Comparison of ENCODE assay signal across 1 cellular context in the genomic region with DNA sequence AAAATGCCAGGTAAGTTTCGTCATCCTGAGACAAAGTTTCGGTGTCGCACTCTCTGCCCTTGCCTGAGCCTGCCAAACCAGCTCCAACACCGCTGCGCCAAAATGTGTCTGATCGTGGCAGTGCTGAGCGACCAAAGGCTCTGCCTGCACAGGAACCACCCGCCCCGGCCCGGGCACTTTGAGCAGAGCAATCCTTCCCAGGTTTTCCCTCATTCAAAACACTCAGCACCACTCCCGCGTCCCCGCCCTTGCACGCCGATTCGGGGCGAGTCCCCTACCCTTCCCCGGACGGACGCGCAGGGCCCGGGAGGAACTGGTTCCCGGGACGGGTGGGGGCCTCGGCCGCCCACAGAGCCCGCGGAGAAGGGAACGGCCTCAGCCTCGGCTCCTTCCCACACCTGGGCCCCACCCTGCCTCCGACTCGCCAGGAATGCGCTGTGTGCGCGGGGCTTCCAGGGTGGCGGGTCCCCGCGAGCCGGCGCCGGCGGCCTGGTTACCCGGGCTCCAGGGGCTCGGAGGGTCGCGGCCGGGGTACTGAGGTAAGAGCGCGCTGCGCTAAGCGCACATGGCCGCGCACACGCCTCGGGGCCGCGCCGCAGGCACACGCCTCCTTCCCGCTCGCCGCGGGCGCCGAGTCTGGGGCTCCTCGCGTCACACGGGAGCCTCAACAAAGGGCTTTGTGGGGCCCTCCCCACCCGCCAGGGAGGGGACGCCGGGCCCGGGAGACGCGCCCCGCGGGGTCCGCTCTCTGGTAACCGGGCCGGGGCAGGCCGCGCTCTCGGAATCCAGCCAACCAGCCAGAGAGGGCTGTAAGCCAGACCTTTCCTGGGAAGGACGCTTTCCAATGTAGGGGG.
TF ChIP-seq lines count a peak whose summit lies in the region.

A gene with protein sequence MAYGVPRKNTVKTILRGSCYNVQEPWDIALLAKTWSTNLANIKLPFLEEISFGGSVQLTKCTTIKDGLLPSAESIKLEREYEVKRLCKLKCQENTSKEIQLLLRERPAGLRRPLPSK (minus strand): TSS at position 638 of the 854 bp plus-strand sequence. CDS start 902 bp downstream, outside the sequence.

TF ChIP-seq in HepG2, 621 proteins besides CTCF, POLR2A, EP300 and RAD21 (continued from another document and continues in another):
- TF ChIP-seq, protein P1, sequence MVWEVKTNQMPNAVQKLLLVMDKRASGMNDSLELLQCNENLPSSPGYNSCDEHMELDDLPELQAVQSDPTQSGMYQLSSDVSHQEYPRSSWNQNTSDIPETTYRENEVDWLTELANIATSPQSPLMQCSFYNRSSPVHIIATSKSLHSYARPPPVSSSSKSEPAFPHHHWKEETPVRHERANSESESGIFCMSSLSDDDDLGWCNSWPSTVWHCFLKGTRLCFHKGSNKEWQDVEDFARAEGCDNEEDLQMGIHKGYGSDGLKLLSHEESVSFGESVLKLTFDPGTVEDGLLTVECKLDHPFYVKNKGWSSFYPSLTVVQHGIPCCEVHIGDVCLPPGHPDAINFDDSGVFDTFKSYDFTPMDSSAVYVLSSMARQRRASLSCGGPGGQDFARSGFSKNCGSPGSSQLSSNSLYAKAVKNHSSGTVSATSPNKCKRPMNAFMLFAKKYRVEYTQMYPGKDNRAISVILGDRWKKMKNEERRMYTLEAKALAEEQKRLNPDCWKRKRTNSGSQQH (CRISPR knock-in tag; IDR thresholded peaks at IDR 0.05; ENCODE audit: low read depth): no peak
- TF ChIP-seq ZNF841 (CRISPR knock-in tag; IDR thresholded peaks at IDR 0.05; ENCODE audit: borderline replicate concordance) (no peak), SMC3 (IDR thresholded peaks at IDR 0.05; ENCODE audit: low read length) (no peak), RNF219 (CRISPR knock-in tag; IDR thresholded peaks at IDR 0.05) (no peak), TFDP2 (CRISPR knock-in tag; IDR thresholded peaks at IDR 0.05) (peak; percentile 74; the same call in 1 of the 2 replicates), ZNF792 (CRISPR knock-in tag; IDR thresholded peaks at IDR 0.05) (no peak), KMT2A (CRISPR knock-in tag; IDR thresholded peaks at IDR 0.05) (no peak), SOX13 (IDR thresholded peaks at IDR 0.05) (no peak), SOX13 (CRISPR knock-in tag; conservative IDR thresholded peaks at IDR 0.05 in 1 of 2, IDR thresholded peaks at IDR 0.05 in 1 of 2) (no peak), NCOR1 (IDR thresholded peaks at IDR 0.05; ENCODE audit: borderline replicate concordance, low read length) (no peak), ZNF549 (CRISPR knock-in tag; IDR thresholded peaks at IDR 0.05) (no peak), HOXD1 (CRISPR knock-in tag; IDR thresholded peaks at IDR 0.05) (no peak), THYN1 (CRISPR knock-in tag; IDR thresholded peaks at IDR 0.05; ENCODE audit: borderline replicate concordance, low read depth) (no peak), ZZZ3 (CRISPR knock-in tag; IDR thresholded peaks at IDR 0.05; ENCODE audit: borderline replicate concordance) (no peak), ISX (CRISPR knock-in tag; conservative IDR thresholded peaks at IDR 0.05) (no peak), ELK4 (CRISPR knock-in tag; IDR thresholded peaks at IDR 0.05; ENCODE audit: borderline replicate concordance) (no peak), RFX5 (IDR thresholded peaks at IDR 0.05; ENCODE audit: low read depth, low read length) (no peak), TBX2 (CRISPR knock-in tag; IDR thresholded peaks at IDR 0.05; ENCODE audit: borderline replicate concordance) (peak; percentile 76), ZNF230 (CRISPR knock-in tag; IDR thresholded peaks at IDR 0.05) (no peak), CREBL2 (CRISPR knock-in tag; IDR thresholded peaks at IDR 0.05; ENCODE audit: borderline replicate concordance) (no peak), ZC3H13 (CRISPR knock-in tag; IDR thresholded peaks at IDR 0.05) (peak; percentile 39; the same call in 1 of the 2 replicates), ZNF749 (CRISPR knock-in tag; IDR thresholded peaks at IDR 0.05; ENCODE audit: borderline replicate concordance) (peak; percentile 53; the same call in 1 of the 2 replicates), ZNF660 (CRISPR knock-in tag; IDR thresholded peaks at IDR 0.05; ENCODE audit: borderline replicate concordance, low read depth) (no peak), POLR2AphosphoS2 (IDR thresholded peaks at IDR 0.05; ENCODE audit: low read depth, low read length) (no peak), NR2F6 (IDR thresholded peaks at IDR 0.05) (no peak), NR2F6 (CRISPR knock-in tag; IDR thresholded peaks at IDR 0.05) (no peak), KLF16 (CRISPR knock-in tag; IDR thresholded peaks at IDR 0.05) (0 out of 4 replicates have a peak, but pooled peaks of 1 of the 2 experiments have one; percentile 22), KLF9 (CRISPR knock-in tag; IDR thresholded peaks at IDR 0.05; ENCODE audit: low read depth) (no peak), SAFB2 (CRISPR knock-in tag; IDR thresholded peaks at IDR 0.05; ENCODE audit: borderline replicate concordance, low read depth) (0 out of 2 replicates have a peak, but pooled peaks have one; percentile 51)
- TF ChIP-seq, protein P2, sequence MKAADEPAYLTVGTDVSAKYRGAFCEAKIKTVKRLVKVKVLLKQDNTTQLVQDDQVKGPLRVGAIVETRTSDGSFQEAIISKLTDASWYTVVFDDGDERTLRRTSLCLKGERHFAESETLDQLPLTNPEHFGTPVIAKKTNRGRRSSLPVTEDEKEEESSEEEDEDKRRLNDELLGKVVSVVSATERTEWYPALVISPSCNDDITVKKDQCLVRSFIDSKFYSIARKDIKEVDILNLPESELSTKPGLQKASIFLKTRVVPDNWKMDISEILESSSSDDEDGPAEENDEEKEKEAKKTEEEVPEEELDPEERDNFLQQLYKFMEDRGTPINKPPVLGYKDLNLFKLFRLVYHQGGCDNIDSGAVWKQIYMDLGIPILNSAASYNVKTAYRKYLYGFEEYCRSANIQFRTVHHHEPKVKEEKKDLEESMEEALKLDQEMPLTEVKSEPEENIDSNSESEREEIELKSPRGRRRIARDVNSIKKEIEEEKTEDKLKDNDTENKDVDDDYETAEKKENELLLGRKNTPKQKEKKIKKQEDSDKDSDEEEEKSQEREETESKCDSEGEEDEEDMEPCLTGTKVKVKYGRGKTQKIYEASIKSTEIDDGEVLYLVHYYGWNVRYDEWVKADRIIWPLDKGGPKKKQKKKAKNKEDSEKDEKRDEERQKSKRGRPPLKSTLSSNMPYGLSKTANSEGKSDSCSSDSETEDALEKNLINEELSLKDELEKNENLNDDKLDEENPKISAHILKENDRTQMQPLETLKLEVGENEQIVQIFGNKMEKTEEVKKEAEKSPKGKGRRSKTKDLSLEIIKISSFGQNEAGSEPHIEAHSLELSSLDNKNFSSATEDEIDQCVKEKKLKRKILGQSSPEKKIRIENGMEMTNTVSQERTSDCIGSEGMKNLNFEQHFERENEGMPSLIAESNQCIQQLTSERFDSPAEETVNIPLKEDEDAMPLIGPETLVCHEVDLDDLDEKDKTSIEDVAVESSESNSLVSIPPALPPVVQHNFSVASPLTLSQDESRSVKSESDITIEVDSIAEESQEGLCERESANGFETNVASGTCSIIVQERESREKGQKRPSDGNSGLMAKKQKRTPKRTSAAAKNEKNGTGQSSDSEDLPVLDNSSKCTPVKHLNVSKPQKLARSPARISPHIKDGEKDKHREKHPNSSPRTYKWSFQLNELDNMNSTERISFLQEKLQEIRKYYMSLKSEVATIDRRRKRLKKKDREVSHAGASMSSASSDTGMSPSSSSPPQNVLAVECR (CRISPR knock-in tag; IDR thresholded peaks at IDR 0.05; ENCODE audit: borderline replicate concordance): peak; percentile 62
- TF ChIP-seq, protein P3, sequence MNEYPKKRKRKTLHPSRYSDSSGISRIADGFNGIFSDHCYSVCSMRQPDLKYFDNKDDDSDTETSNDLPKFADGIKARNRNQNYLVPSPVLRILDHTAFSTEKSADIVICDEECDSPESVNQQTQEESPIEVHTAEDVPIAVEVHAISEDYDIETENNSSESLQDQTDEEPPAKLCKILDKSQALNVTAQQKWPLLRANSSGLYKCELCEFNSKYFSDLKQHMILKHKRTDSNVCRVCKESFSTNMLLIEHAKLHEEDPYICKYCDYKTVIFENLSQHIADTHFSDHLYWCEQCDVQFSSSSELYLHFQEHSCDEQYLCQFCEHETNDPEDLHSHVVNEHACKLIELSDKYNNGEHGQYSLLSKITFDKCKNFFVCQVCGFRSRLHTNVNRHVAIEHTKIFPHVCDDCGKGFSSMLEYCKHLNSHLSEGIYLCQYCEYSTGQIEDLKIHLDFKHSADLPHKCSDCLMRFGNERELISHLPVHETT (CRISPR knock-in tag; conservative IDR thresholded peaks at IDR 0.05): no peak
- TF ChIP-seq, protein P4, sequence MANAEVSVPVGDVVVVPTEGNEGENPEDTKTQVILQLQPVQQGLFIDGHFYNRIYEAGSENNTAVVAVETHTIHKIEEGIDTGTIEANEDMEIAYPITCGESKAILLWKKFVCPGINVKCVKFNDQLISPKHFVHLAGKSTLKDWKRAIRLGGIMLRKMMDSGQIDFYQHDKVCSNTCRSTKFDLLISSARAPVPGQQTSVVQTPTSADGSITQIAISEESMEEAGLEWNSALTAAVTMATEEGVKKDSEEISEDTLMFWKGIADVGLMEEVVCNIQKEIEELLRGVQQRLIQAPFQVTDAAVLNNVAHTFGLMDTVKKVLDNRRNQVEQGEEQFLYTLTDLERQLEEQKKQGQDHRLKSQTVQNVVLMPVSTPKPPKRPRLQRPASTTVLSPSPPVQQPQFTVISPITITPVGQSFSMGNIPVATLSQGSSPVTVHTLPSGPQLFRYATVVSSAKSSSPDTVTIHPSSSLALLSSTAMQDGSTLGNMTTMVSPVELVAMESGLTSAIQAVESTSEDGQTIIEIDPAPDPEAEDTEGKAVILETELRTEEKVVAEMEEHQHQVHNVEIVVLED (CRISPR knock-in tag; IDR thresholded peaks at IDR 0.05; ENCODE audit: borderline replicate concordance): 0 out of 2 replicates have a peak, but pooled peaks have one; percentile 12
- TF ChIP-seq, protein P5, sequence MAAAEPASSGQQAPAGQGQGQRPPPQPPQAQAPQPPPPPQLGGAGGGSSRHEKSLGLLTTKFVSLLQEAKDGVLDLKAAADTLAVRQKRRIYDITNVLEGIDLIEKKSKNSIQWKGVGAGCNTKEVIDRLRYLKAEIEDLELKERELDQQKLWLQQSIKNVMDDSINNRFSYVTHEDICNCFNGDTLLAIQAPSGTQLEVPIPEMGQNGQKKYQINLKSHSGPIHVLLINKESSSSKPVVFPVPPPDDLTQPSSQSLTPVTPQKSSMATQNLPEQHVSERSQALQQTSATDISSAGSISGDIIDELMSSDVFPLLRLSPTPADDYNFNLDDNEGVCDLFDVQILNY (CRISPR knock-in tag; conservative IDR thresholded peaks at IDR 0.05): no peak
- TF ChIP-seq, protein P6, sequence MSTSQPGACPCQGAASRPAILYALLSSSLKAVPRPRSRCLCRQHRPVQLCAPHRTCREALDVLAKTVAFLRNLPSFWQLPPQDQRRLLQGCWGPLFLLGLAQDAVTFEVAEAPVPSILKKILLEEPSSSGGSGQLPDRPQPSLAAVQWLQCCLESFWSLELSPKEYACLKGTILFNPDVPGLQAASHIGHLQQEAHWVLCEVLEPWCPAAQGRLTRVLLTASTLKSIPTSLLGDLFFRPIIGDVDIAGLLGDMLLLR (CRISPR knock-in tag; IDR thresholded peaks at IDR 0.05): no peak
- TF ChIP-seq, protein P7, sequence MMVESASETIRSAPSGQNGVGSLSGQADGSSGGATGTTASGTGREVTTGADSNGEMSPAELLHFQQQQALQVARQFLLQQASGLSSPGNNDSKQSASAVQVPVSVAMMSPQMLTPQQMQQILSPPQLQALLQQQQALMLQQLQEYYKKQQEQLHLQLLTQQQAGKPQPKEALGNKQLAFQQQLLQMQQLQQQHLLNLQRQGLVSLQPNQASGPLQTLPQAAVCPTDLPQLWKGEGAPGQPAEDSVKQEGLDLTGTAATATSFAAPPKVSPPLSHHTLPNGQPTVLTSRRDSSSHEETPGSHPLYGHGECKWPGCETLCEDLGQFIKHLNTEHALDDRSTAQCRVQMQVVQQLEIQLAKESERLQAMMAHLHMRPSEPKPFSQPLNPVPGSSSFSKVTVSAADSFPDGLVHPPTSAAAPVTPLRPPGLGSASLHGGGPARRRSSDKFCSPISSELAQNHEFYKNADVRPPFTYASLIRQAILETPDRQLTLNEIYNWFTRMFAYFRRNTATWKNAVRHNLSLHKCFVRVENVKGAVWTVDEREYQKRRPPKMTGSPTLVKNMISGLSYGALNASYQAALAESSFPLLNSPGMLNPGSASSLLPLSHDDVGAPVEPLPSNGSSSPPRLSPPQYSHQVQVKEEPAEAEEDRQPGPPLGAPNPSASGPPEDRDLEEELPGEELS (CRISPR knock-in tag; IDR thresholded peaks at IDR 0.05): no peak
